10 cellular contexts compared by ENCODE assay signal in genomic region chr15:99568548-99569352, GRCh38. TPM values are rescaled to one million over a fixed set of nuclear protein-coding genes. Genes with fewer than 3 reads are reported as not detected.
DNase-seq lines count a peak whose midpoint lies in the region; FAIRE-seq and TF ChIP-seq lines count a peak whose summit lies in the region.
"Had no signal": no experiment of that assay in that cellular context is flagged by ENCODE, and none has a peak within 500 bp of the region (broad histone marks: within the 10 kb centered on the region; RNA-seq: fewer than 3 reads in every experiment).

No MANE protein-coding gene starts in this region.

- no peak overlapping the region for H3K27ac Mint-ChIP-seq in activated CD4-positive, alpha-beta memory T cell treated with anti-CD3 and anti-CD28 coated beads for 36 hours
- H3K27ac Mint-ChIP-seq: activated naive CD8-positive, alpha-beta T cell treated with anti-CD3 and anti-CD28 coated beads for 36 hours had no signal

- no peak for DNase-seq in GM19239 (ENCODE audit: insufficient read length, low spot score)
- DNase-seq in inferior parietal cortex (ENCODE audit: extremely low spot score), result peak; percentile 27
- no peak for DNase-seq in suprapubic skin (ENCODE audit: low spot score in 2 of 2)
- no peak for DNase-seq in NCI-H1092 treated with DMSO at 0.1 percent for 48 hours (lab: John Stamatoyannopoulos, UW)
- no peak for DNase-seq in activated CD4-positive, alpha-beta memory T cell treated with anti-CD3 and anti-CD28 coated beads for 36 hours
- no peak for DNase-seq in NCI-H187 (lab: John Stamatoyannopoulos, UW)
- DNase-seq: activated naive CD8-positive, alpha-beta T cell treated with anti-CD3 and anti-CD28 coated beads for 36 hours; NCI-H510A treated with DMSO at 0.1 percent for 48 hours; T-helper 9 cell had no signal

- TF ChIP-seq EP300 in suprapubic skin (IDR thresholded peaks at IDR 0.05), result no peak

- peaks cover 53% of the 10 kb centered on the region for H3K4me1 ChIP-seq in suprapubic skin

- no peak for TF ChIP-seq POLR2A in suprapubic skin (IDR thresholded peaks at IDR 0.05)

- POLR2A ChIA-PET in activated CD4-positive, alpha-beta memory T cell treated with anti-CD3 and anti-CD28 coated beads for 36 hours (lab: Charles Lee), result no interaction called here

- intact Hi-C loops in activated CD4-positive, alpha-beta memory T cell treated with anti-CD3 and anti-CD28 coated beads for 36 hours (cut with micrococcal nuclease), result loop anchor here (5.0 to 10.0 kb wide), 4 partner anchors 66 to 766 kb away; no protein-coding TSS in a partner anchor

- H3K36me3 ChIP-seq in SU-DHL-6 (ENCODE audit: low read length), result no peaks in the 10 kb centered on the region
- no peaks in the 10 kb centered on the region for H3K36me3 ChIP-seq in suprapubic skin

- H4K20me1 ChIP-seq in SU-DHL-6 (ENCODE audit: low read depth, low read length), result peaks cover 43% of the 10 kb centered on the region

- CTCF ChIA-PET in activated CD4-positive, alpha-beta memory T cell treated with anti-CD3 and anti-CD28 coated beads for 36 hours (lab: Charles Lee), result interaction anchor here (0.8 to 4.6 kb wide), 5 partner anchors 135 to 296 kb away, joined by 3 to 33 read pairs (median 5); no protein-coding TSS in a partner anchor

- peaks cover 74% of the 10 kb centered on the region for H3K79me2 ChIP-seq in SU-DHL-6 (ENCODE audit: insufficient read depth, low read length)

- no peak overlapping the region for H2AFZ ChIP-seq in SU-DHL-6 (ENCODE audit: low read depth, low read length, severe bottlenecking)

- peaks cover 6% of the 10 kb centered on the region for H3K36me3 Mint-ChIP-seq in activated CD4-positive, alpha-beta memory T cell treated with anti-CD3 and anti-CD28 coated beads for 36 hours

- H3K9me3 ChIP-seq in SU-DHL-6 (ENCODE audit: insufficient read depth, low read length), result no peaks in the 10 kb centered on the region
- H3K9me3 ChIP-seq in suprapubic skin, result no peaks in the 10 kb centered on the region

- no peak overlapping the region for H3K9ac ChIP-seq in SU-DHL-6 (ENCODE audit: low read length)

- H3K9me2 ChIP-seq in SU-DHL-6 (replicated peaks; ENCODE audit: insufficient read depth, low read length), result no peaks in the 10 kb centered on the region

- no peak for TF ChIP-seq CTCF in SU-DHL-6 (IDR thresholded peaks at IDR 0.05; ENCODE audit: insufficient read depth, low read length, poor library complexity, severe bottlenecking)
- TF ChIP-seq CTCF in suprapubic skin (IDR thresholded peaks at IDR 0.05), result no peak

- H3F3A ChIP-seq in SU-DHL-6 (ENCODE audit: insufficient read depth), result peaks cover 14% of the 10 kb centered on the region

- peaks cover 27% of the 10 kb centered on the region for H3K4me1 Mint-ChIP-seq in activated CD4-positive, alpha-beta memory T cell treated with anti-CD3 and anti-CD28 coated beads for 36 hours (ENCODE audit: low read depth)

- H3K9me3 Mint-ChIP-seq in activated CD4-positive, alpha-beta memory T cell treated with anti-CD3 and anti-CD28 coated beads for 36 hours, result no peaks in the 10 kb centered on the region
- H3K9me3 Mint-ChIP-seq: activated naive CD8-positive, alpha-beta T cell treated with anti-CD3 and anti-CD28 coated beads for 36 hours had no signal

- H3K4me2 ChIP-seq in SU-DHL-6 (ENCODE audit: low read depth, low read length, poor library complexity, severe bottlenecking), result peak overlapping the region; percentile 96

- no peaks in the 10 kb centered on the region for H3K27me3 ChIP-seq in SU-DHL-6 (ENCODE audit: low read length)
- no peaks in the 10 kb centered on the region for H3K27me3 ChIP-seq in suprapubic skin

- H3K27ac ChIP-seq in SU-DHL-6 (ENCODE audit: low read depth, low read length) (no peak overlapping the region), suprapubic skin (peak overlapping the region; percentile 26)

- peak; percentile 63 for FAIRE-seq in GM19239 (lab: Jason Lieb, UNC)

- no peak overlapping the region for H3K4me3 Mint-ChIP-seq in activated CD4-positive, alpha-beta memory T cell treated with anti-CD3 and anti-CD28 coated beads for 36 hours
- H3K4me3 Mint-ChIP-seq: activated naive CD8-positive, alpha-beta T cell treated with anti-CD3 and anti-CD28 coated beads for 36 hours had no signal

- H3K27me3 Mint-ChIP-seq in activated CD4-positive, alpha-beta memory T cell treated with anti-CD3 and anti-CD28 coated beads for 36 hours, result no peaks in the 10 kb centered on the region
- H3K27me3 Mint-ChIP-seq: activated naive CD8-positive, alpha-beta T cell treated with anti-CD3 and anti-CD28 coated beads for 36 hours had no signal

- no peak overlapping the region for H3K4me3 ChIP-seq in SU-DHL-6 (ENCODE audit: insufficient read depth, low read length, poor library complexity, severe bottlenecking)
- peak overlapping the region; percentile 93 for H3K4me3 ChIP-seq in suprapubic skin

- 39% methylated on average over 9 of the region's 9 CpGs for WGBS in suprapubic skin

RNA-seq across cellular contexts. Expression of gene MEF2A, which starts 3.0 kb away (rescaled TPM):
- total RNA-seq in suprapubic skin, result 100 to 1,000 TPM in 1 of 4 donors, 10 to 100 TPM in 3; 70.1 to 222 (median 78.8) TPM
- total RNA-seq in activated CD4-positive, alpha-beta memory T cell treated with anti-CD3 and anti-CD28 coated beads for 36 hours, result 10 to 100 TPM; 15.9 to 19.5 TPM
